Comparison of ENCODE assay signal across 20 cellular contexts in genomic region chr4:3787489-3788365, GRCh38. TPM values are rescaled to one million over a fixed set of nuclear protein-coding genes. Genes with fewer than 3 reads are reported as not detected.
"Had no signal": no experiment of that assay in that cellular context is flagged by ENCODE, and none has a peak within 500 bp of the region (broad histone marks: within the 10 kb centered on the region; RNA-seq: fewer than 3 reads in every experiment).

No MANE protein-coding gene starts in this region.

- H3K36me3 Mint-ChIP-seq: naive thymus-derived CD8-positive, alpha-beta T cell had no signal

- ATAC-seq: esophagus mucosa; heart left ventricle; left lobe of liver; mucosa of descending colon; naive thymus-derived CD8-positive, alpha-beta T cell had no signal

- FAIRE-seq: endometrium, frontal cortex, islet of Langerhans had no signal

- H3K27ac ChIP-seq: heart left ventricle, sigmoid colon, skin epidermis, stomach, thoracic aorta had no signal

- H3K4me3 Mint-ChIP-seq: naive thymus-derived CD8-positive, alpha-beta T cell had no signal

- DNase-seq: effector memory CD4-positive, alpha-beta T cell; hypothalamus; mammary epithelial cell; mucosa of descending colon; naive thymus-derived CD8-positive, alpha-beta T cell; sigmoid colon; stimulated activated CD4-positive, alpha-beta T cell treated with anti-CD3 and anti-CD28 coated beads, Interleukin-2, amount 100 ng/mL, for 24 hours; stimulated activated CD4-positive, alpha-beta T cell treated with anti-CD3 and anti-CD28 coated beads, Interleukin-4, amount 100 ng/mL, for 4 hours; stimulated activated naive CD4-positive, alpha-beta T cell; stomach; substantia nigra; trophoblast cell had no signal

RNA-seq across cellular contexts. Expression of gene ADRA2C, which starts 21.5 kb away (rescaled TPM):
- polyA plus RNA-seq: naive thymus-derived CD8-positive, alpha-beta T cell had no signal
